ENCODE assay signal across 21 cellular contexts in the genomic region with DNA sequence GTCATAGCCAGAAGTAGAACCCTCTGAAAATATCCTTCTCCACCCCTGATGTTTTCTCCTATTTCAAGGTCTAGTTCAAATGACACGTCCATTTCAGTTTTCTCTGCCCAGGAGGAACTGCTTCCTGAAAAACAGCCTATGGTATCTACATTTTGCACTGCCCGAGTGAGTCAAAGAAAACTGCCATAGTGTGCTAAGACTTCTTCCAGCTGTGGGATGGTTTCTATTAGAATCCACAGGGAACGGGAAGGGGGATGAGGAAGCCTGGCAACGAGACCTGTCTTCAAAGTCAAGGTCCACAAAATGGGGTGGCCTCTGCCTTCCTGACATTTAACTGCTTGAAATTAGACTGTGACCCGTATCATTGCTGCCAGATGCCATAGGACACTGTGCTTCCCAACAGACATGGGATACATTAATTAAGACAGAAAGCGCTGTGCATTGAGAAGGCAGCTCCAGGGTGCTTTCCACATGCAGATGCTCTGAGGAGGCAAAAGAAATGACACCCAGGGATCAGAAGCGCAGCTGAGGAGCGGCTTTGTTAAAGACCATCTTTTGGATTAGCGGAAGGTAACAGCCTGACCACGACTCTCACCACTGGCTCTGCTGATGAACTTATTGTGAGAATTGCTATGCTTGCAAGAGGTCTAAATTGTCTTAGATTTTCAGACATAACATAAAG.
"Had no signal": no experiment of that assay in that cellular context is flagged by ENCODE, and none has a peak within 500 bp of the region (broad histone marks: within the 10 kb centered on the region; RNA-seq: fewer than 3 reads in every experiment).

No MANE protein-coding gene starts in this region.

- H3K9me3 Mint-ChIP-seq: activated CD4-positive, alpha-beta T cell treated with anti-CD3 and anti-CD28 coated beads, Interleukin-2, amount 10 ng/mL, durations not matched to agents 7 days and 5 days; stimulated activated naive B cell treated with anti-CD40 and anti-IgM and Interleukin-4, amounts not matched to agents 10 μg/mL and 1 μg/mL and 100 μg/mL, for 72 hours had no signal

- H3K27ac ChIP-seq: adrenal gland, foreskin keratinocyte, left lung, pancreas had no signal

- FAIRE-seq: astrocyte, keratinocyte, pancreas had no signal

- H3K27ac Mint-ChIP-seq: activated CD4-positive, alpha-beta T cell treated with anti-CD3 and anti-CD28 coated beads, Interleukin-2, amount 10 ng/mL, durations not matched to agents 7 days and 5 days; activated CD8-positive, alpha-beta T cell treated with anti-CD3 and anti-CD28 coated beads, Interleukin-2, amount 10 ng/mL, durations not matched to agents 7 days and 5 days; stimulated activated naive B cell treated with anti-CD40 and anti-IgM and Interleukin-4, amounts not matched to agents 10 μg/mL and 1 μg/mL and 100 μg/mL, for 72 hours had no signal

- DNase-seq: activated CD4-positive, alpha-beta T cell treated with anti-CD3 and anti-CD28 coated beads, Interleukin-2, amount 10 ng/mL, durations not matched to agents 7 days and 5 days; activated CD8-positive, alpha-beta memory T cell treated with anti-CD3 and anti-CD28 coated beads, Interleukin-2, amount 50 U/mL, for 4 hours; activated CD8-positive, alpha-beta T cell treated with anti-CD3 and anti-CD28 coated beads, Interleukin-2, amount 10 ng/mL, durations not matched to agents 7 days and 5 days; activated effector memory CD4-positive, alpha-beta T cell treated with Interleukin-2 at 50 U/mL for 16 hours; activated naive CD4-positive, alpha-beta T cell treated with anti-CD3 and anti-CD28 coated beads, Interleukin-2, amount 50 U/mL, for 16 hours; activated T-cell treated with anti-CD3 and anti-CD28 coated beads, Interleukin-2, amount 50 U/mL, for 48 hours; adrenal gland; cortex of kidney; foreskin keratinocyte; glutamatergic neuron; left lung; mammary epithelial cell; pancreas; stimulated activated naive B cell treated with anti-CD40 and anti-IgM and Interleukin-4, amounts not matched to agents 10 μg/mL and 1 μg/mL and 100 μg/mL, for 72 hours; T-helper 1 cell; T-helper 9 cell had no signal

- H3K4me3 Mint-ChIP-seq: activated CD4-positive, alpha-beta T cell treated with anti-CD3 and anti-CD28 coated beads, Interleukin-2, amount 10 ng/mL, durations not matched to agents 7 days and 5 days; activated CD8-positive, alpha-beta T cell treated with anti-CD3 and anti-CD28 coated beads, Interleukin-2, amount 10 ng/mL, durations not matched to agents 7 days and 5 days; stimulated activated naive B cell treated with anti-CD40 and anti-IgM and Interleukin-4, amounts not matched to agents 10 μg/mL and 1 μg/mL and 100 μg/mL, for 72 hours had no signal

- H3K27me3 ChIP-seq: adrenal gland, breast epithelium, pancreas had no signal

- ATAC-seq: activated CD4-positive, CD25-positive, alpha-beta regulatory T cell treated with anti-CD3 and anti-CD28 coated beads, Interleukin-2, amount 50 U/mL, for 24 hours; activated CD8-positive, alpha-beta T cell treated with anti-CD3 and anti-CD28 coated beads, Interleukin-2, amount 10 ng/mL, durations not matched to agents 7 days and 5 days; foreskin keratinocyte; left lung; SK-N-SH treated with all-trans-retinoic acid at 6 μM for 48 hours; stimulated activated naive B cell treated with anti-CD40 and anti-IgM and Interleukin-4, amounts not matched to agents 10 μg/mL and 1 μg/mL and 100 μg/mL, for 72 hours had no signal

- H3K4me3 ChIP-seq: adrenal gland, breast epithelium, left lung, pancreas had no signal

- H3K9me3 ChIP-seq: adrenal gland, breast epithelium, left lung, pancreas had no signal

- H3K27me3 Mint-ChIP-seq: activated CD4-positive, alpha-beta T cell treated with anti-CD3 and anti-CD28 coated beads, Interleukin-2, amount 10 ng/mL, durations not matched to agents 7 days and 5 days had no signal

- H3K4me1 ChIP-seq: adrenal gland, breast epithelium, left lung, pancreas had no signal

- H3K36me3 ChIP-seq: adrenal gland, breast epithelium, left lung, pancreas had no signal
